ENCODE assay signal across 1 cellular context in genomic region chr17:82050761-82051641, GRCh38.
A peak's percentile ranks its signal among the peaks of the same experiment; 100 is the strongest.
TF ChIP-seq lines count a peak whose summit lies in the region.

No MANE protein-coding gene starts in this region.

TF ChIP-seq in GM12878, 131 proteins besides CTCF, POLR2A, EP300 and RAD21:
- TF ChIP-seq HDGF (IDR thresholded peaks at IDR 0.05) = 0 out of 2 replicates have a peak, but pooled peaks have one; percentile 17
- peak; percentile 71; the same call in 1 of the 2 replicates for TF ChIP-seq MLLT1 (IDR thresholded peaks at IDR 0.05)
- no peak for TF ChIP-seq TARDBP (IDR thresholded peaks at IDR 0.05; ENCODE audit: borderline replicate concordance)
- TF ChIP-seq SREBF2 (IDR thresholded peaks at IDR 0.05; ENCODE audit: low read length) = no peak
- TF ChIP-seq MEF2B (IDR thresholded peaks at IDR 0.05; ENCODE audit: partially characterized antibody, poor library complexity, severe bottlenecking) = no peak
- no peak for TF ChIP-seq SUZ12 (IDR thresholded peaks at IDR 0.05; ENCODE audit: unreplicated experiment)
- TF ChIP-seq TCF7 (IDR thresholded peaks at IDR 0.05; ENCODE audit: borderline replicate concordance) = no peak
